1 cellular context compared by ENCODE assay signal in genomic region chr15:67520276-67520975, GRCh38.
TF ChIP-seq lines count a peak whose summit lies in the region.

No MANE protein-coding gene starts in this region.

TF ChIP-seq in H1, 55 proteins besides CTCF, POLR2A, EP300 and RAD21 (continued from another document):
- no peak for TF ChIP-seq CHD7 (IDR thresholded peaks at IDR 0.05; ENCODE audit: insufficient replicate concordance, low read length)
- no peak for TF ChIP-seq MAFK (IDR thresholded peaks at IDR 0.05; ENCODE audit: low read depth, low read length)
- no peak for TF ChIP-seq HDAC6 (IDR thresholded peaks at IDR 0.05; ENCODE audit: low read depth, low read length)
- TF ChIP-seq JUND (IDR thresholded peaks at IDR 0.05; ENCODE audit: low read length) = no peak
- TF ChIP-seq SIRT6 (IDR thresholded peaks at IDR 0.05; ENCODE audit: low read length) = no peak
- TF ChIP-seq NRF1 (IDR thresholded peaks at IDR 0.05; ENCODE audit: low read depth, low read length) = no peak
- no peak for TF ChIP-seq CHD1 (IDR thresholded peaks at IDR 0.05; ENCODE audit: low read depth, low read length)
- no peak for TF ChIP-seq SP4 (IDR thresholded peaks at IDR 0.05; ENCODE audit: low read length)
- TF ChIP-seq MAX (IDR thresholded peaks at IDR 0.05) = no peak
- TF ChIP-seq SIN3A (conservative IDR thresholded peaks at IDR 0.05 in 1 of 2, IDR thresholded peaks at IDR 0.05 in 1 of 2; ENCODE audit: low read depth in 1 of 2, low read length in 2 of 2) = no peak
- TF ChIP-seq YY1 (IDR thresholded peaks at IDR 0.05; ENCODE audit: low read depth, low read length) = no peak
- TF ChIP-seq KDM4A (IDR thresholded peaks at IDR 0.05; ENCODE audit: low read depth, low read length, severe bottlenecking) = no peak
- TF ChIP-seq EGR1 (IDR thresholded peaks at IDR 0.05; ENCODE audit: borderline replicate concordance, low read depth, low read length) = no peak
- TF ChIP-seq KDM5A (IDR thresholded peaks at IDR 0.05; ENCODE audit: low read length) = no peak
